Comparison of ENCODE assay signal across 8 cellular contexts in the genomic region with DNA sequence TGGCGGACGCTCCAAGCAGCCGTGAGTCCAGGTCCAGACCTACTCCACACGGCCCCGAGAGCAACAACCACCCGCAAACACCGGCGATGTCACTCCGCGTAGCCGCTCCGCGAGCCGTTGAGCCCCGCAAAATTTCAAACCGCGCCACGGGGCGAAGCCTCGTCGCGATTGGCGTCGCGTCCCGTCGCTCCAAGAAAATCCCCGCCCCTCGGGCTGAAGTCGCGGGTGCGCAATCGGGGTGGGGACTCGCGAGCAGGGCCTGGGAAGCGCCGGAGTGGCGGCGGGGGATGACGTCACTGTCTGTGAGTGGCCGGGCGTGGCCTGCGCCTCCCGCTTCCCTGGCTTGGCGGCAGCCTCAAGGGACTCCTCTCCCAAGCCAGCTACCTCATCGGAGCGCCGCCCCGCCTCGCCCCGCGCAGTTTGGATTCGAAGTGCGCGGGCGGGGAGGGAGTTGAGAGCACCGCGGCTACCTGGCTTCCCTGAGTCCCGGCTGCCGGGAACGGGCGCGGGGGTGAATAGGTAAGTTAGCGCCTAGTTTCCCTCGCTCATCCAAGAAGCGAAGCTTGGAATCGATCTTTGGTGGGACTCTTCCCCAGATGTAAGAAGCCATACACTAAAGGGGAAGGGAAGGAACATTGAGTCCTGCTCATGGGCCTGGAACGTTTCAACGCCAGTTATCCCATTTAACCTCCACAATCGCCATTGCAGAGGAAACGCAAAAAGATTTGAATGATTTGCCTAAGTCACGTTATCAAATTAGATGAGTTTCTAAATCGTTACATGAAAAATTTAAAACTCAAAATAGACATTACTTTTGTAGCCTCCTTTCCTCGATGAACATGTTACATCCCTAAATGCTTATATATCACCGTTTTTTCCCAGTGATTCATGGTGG. TPM values are rescaled to one million over a fixed set of nuclear protein-coding genes. Genes with fewer than 3 reads are reported as not detected.
DNase-seq lines count a peak whose midpoint lies in the region; ATAC-seq and TF ChIP-seq lines count a peak whose summit lies in the region.

A gene with protein sequence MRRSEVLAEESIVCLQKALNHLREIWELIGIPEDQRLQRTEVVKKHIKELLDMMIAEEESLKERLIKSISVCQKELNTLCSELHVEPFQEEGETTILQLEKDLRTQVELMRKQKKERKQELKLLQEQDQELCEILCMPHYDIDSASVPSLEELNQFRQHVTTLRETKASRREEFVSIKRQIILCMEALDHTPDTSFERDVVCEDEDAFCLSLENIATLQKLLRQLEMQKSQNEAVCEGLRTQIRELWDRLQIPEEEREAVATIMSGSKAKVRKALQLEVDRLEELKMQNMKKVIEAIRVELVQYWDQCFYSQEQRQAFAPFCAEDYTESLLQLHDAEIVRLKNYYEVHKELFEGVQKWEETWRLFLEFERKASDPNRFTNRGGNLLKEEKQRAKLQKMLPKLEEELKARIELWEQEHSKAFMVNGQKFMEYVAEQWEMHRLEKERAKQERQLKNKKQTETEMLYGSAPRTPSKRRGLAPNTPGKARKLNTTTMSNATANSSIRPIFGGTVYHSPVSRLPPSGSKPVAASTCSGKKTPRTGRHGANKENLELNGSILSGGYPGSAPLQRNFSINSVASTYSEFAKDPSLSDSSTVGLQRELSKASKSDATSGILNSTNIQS (minus strand): TSS at position 119 of the 895 bp plus-strand sequence. CDS start 118 bp downstream, at position 1.

- TF ChIP-seq CTCF in GM13976 (IDR thresholded peaks at IDR 0.05; ENCODE audit: borderline replicate concordance, control extremely low read depth, extremely low read depth, insufficient read depth, missing control alignments) (no peak), heart right ventricle (IDR thresholded peaks at IDR 0.05) (no peak)

- H3K27me3 ChIP-seq in heart right ventricle, result no peaks in the 10 kb centered on the region

- intact Hi-C loops in T-helper 1 cell treated with Interleukin-12 subunit alpha and Interleukin-12 subunit beta and Interleukin-4 antibody, amounts not matched to agents 30 ng/mL and 1 ng/mL, for 36 hours (cut with micrococcal nuclease), result loop anchor here (1.0 to 2.0 kb wide), 7 partner anchors 28 to 760 kb away; a partner anchor contains a TSS
- intact Hi-C loops in heart right ventricle (cut with DNase I), result loop anchor here in 3 of 10 donors (2.0 to 5.0 kb wide), 2 partner anchors 28 to 37 kb away; a partner anchor contains a TSS
- intact Hi-C loops in posterior vena cava (cut with DNase I), result no loop called here

- in situ Hi-C loops in GM13976 (cut with MboI; ENCODE audit: low sequenced_read_pairs, unreplicated experiment), result no loop called here

- H3K27ac ChIP-seq in heart right ventricle, result peak within 1 kb of the TSS; percentile 4 to 93 (median 81)

- H3K4me1 ChIP-seq in heart right ventricle, result peaks cover 0 to 18% (median 5%) of the 10 kb centered on the region in 9 donors

- H3K9me3 ChIP-seq in heart right ventricle, result no peaks in the 10 kb centered on the region

- 1% methylated on average over 75 of the region's 75 CpGs for WGBS in heart right ventricle, 2 donors

- peak; percentile 94 for ATAC-seq in HG02870 (IDR thresholded peaks at IDR 0.05; ENCODE audit: unreplicated experiment)
- peak; percentile 100 for ATAC-seq in heart right ventricle

- peak within 1 kb of the TSS; percentile 63 to 96 (median 83) for H3K4me3 ChIP-seq in heart right ventricle

- DNase-seq in GM13976 (ENCODE audit: low spot score) (peak; percentile 100), NCI-H146 treated with DMSO at 0.1 percent for 48 hours (lab: John Stamatoyannopoulos, UW; ENCODE audit: unreplicated experiment) (peak; percentile 86), amniotic epithelial cell (ENCODE audit: low read depth) (peak; percentile 94), heart right ventricle (peak; percentile 98 to 99), posterior vena cava (ENCODE audit: low spot score) (peak; percentile 100), ureter (ENCODE audit: low spot score) (peak; percentile 98)

- H3K36me3 ChIP-seq in heart right ventricle, result peaks cover 0 to 31% (median 14%) of the 10 kb centered on the region in 9 donors

RNA-seq across cellular contexts. Expression of the gene that starts here (rescaled TPM):
- total RNA-seq in T-helper 1 cell treated with Interleukin-12 subunit alpha and Interleukin-12 subunit beta and Interleukin-4 antibody, amounts not matched to agents 30 ng/mL and 1 ng/mL, for 36 hours, result 98.6 and 105 TPM in 2 replicates
- total RNA-seq in heart right ventricle (10 to 100 TPM in 1 of 10 donors, 1 to 10 TPM in 9; 2.1 to 16.2 (median 4.4) TPM), posterior vena cava (1 to 10 TPM; 6.2 to 7.9 TPM), ureter (7.8 TPM)
- polyA plus RNA-seq in heart right ventricle, result 1 to 10 TPM; 4.6 to 4.8 TPM

Comparison
In these comparisons a context has a peak if more than half of its experiments do, and no peak if none do; other contexts are left out.
1. Peak in every context shown above with its lines: DNase-seq, ATAC-seq, H3K4me3 ChIP-seq and H3K27ac ChIP-seq.